In genomic region chr2:113891265-113891959, GRCh38 we compare ENCODE assay signal across 8 cellular contexts. TPM values are rescaled to one million over a fixed set of nuclear protein-coding genes. Genes with fewer than 3 reads are reported as not detected.
A peak's percentile ranks its signal among the peaks of the same experiment; 100 is the strongest.
DNase-seq lines count a peak whose midpoint lies in the region; ATAC-seq and TF ChIP-seq lines count a peak whose summit lies in the region.

No MANE protein-coding gene starts in this region.

- DNase-seq in EL (peak; percentile 18), Peyer's patch (no peak), esophagus squamous epithelium (lab: John Stamatoyannopoulos, UW) (no peak), progenitor cell of endocrine pancreas (ENCODE audit: low spot score, unreplicated experiment) (no peak), KG1 (lab: John Stamatoyannopoulos, UW) (no peak)

- H3K9me3 ChIP-seq in Peyer's patch = no peaks in the 10 kb centered on the region
- no peaks in the 10 kb centered on the region for H3K9me3 ChIP-seq in esophagus squamous epithelium

- H3K4me3 ChIP-seq in Peyer's patch (peak overlapping the region; percentile 87 to 99 (median 92)), esophagus squamous epithelium (peak overlapping the region; percentile 73 to 100 (median 90))

- peak overlapping the region; percentile 98 for H3K27ac Mint-ChIP-seq in progenitor cell of endocrine pancreas

- peak overlapping the region; percentile 96 for H3K4me3 Mint-ChIP-seq in progenitor cell of endocrine pancreas (ENCODE audit: low read depth)

- no peak for TF ChIP-seq POLR2A in Peyer's patch (IDR thresholded peaks at IDR 0.05)
- no peak for TF ChIP-seq POLR2A in esophagus squamous epithelium (IDR thresholded peaks at IDR 0.05)

- H3K27me3 ChIP-seq in Peyer's patch = no peaks in the 10 kb centered on the region
- H3K27me3 ChIP-seq in esophagus squamous epithelium = no peaks in the 10 kb centered on the region

- peaks cover 49% of the 10 kb centered on the region for H3K4me1 Mint-ChIP-seq in progenitor cell of endocrine pancreas (ENCODE audit: low read depth)

- no peaks in the 10 kb centered on the region for H3K9me3 Mint-ChIP-seq in progenitor cell of endocrine pancreas (ENCODE audit: low read depth)

- H3K4me1 ChIP-seq in Peyer's patch (peaks cover 0 to 69% (median 18%) of the 10 kb centered on the region in 4 donors), esophagus squamous epithelium (peaks cover 24 to 82% (median 48%) of the 10 kb centered on the region in 3 donors)

- no peaks in the 10 kb centered on the region for H3K36me3 ChIP-seq in Peyer's patch
- no peaks in the 10 kb centered on the region for H3K36me3 ChIP-seq in esophagus squamous epithelium

- H3K27ac ChIP-seq in Peyer's patch = peak overlapping the region; percentile 97 to 98 (median 97)
- H3K27ac ChIP-seq in esophagus squamous epithelium = peak overlapping the region; percentile 98 to 100 (median 99)

- no peaks in the 10 kb centered on the region for H3K27me3 Mint-ChIP-seq in progenitor cell of endocrine pancreas

- WGBS in esophagus squamous epithelium, 2 donors = 0% methylated on average over 5 of the region's 5 CpGs

- ATAC-seq in HG02678 (IDR thresholded peaks at IDR 0.05; ENCODE audit: unreplicated experiment) = no peak
- ATAC-seq in GM19023 (IDR thresholded peaks at IDR 0.05; ENCODE audit: unreplicated experiment) = no peak
- ATAC-seq in GM21515 (IDR thresholded peaks at IDR 0.05; ENCODE audit: unreplicated experiment) = no peak

- peaks cover 4% of the 10 kb centered on the region for H3K36me3 Mint-ChIP-seq in progenitor cell of endocrine pancreas (ENCODE audit: insufficient read depth)

- no peak for TF ChIP-seq CTCF in Peyer's patch (IDR thresholded peaks at IDR 0.05)
- no peak for TF ChIP-seq CTCF in esophagus squamous epithelium (IDR thresholded peaks at IDR 0.05)
- no peak for TF ChIP-seq CTCF in progenitor cell of endocrine pancreas (IDR thresholded peaks at IDR 0.05; ENCODE audit: unreplicated experiment)

- intact Hi-C loops in esophagus squamous epithelium (cut with DNase I) = no loop called here

RNA-seq across cellular contexts. Expression of gene ACTR3, which starts 1.5 kb away (rescaled TPM):
- total RNA-seq in Peyer's patch = 100 to 1,000 TPM in 2 of 4 donors, 10 to 100 TPM in 2; 80.0 to 124 (median 101) TPM
- 100 to 1,000 TPM; 164 to 274 (median 226) TPM for total RNA-seq in esophagus squamous epithelium
- 156 and 170 TPM in 2 replicates for total RNA-seq in progenitor cell of endocrine pancreas
